Comparison of ENCODE assay signal across 25 cellular contexts in genomic region chr16:86231996-86232350, GRCh38.
"Had no signal": no experiment of that assay in that cellular context is flagged by ENCODE, and none has a peak within 500 bp of the region (broad histone marks: within the 10 kb centered on the region; RNA-seq: fewer than 3 reads in every experiment).

No MANE protein-coding gene starts in this region.

- H3K36me3 Mint-ChIP-seq: activated naive CD8-positive, alpha-beta T cell; brain had no signal

- H3K4me1 Mint-ChIP-seq: activated T-helper 17 cell treated with anti-CD3 and anti-CD28 coated beads, Interleukin-2, amount 50 U/mL, for 72 hours; brain had no signal

- ATAC-seq: activated T-helper 17 cell treated with anti-CD3 and anti-CD28 coated beads, Interleukin-2, amount 50 U/mL, for 72 hours; Panc1; WTC11 had no signal

- H3K4me3 Mint-ChIP-seq: activated naive CD4-positive, alpha-beta T cell treated with anti-CD3 and anti-CD28 coated beads for 36 hours; activated naive CD8-positive, alpha-beta T cell; activated T-helper 17 cell treated with anti-CD3 and anti-CD28 coated beads, Interleukin-2, amount 50 U/mL, for 72 hours; brain; T-helper 1 cell treated with Interleukin-12 subunit alpha and Interleukin-12 subunit beta and Interleukin-4 antibody, amounts not matched to agents 30 μg/mL and 1 μg/mL, for 36 hours; WTC11 had no signal

- H3K9me3 Mint-ChIP-seq: activated naive CD4-positive, alpha-beta T cell treated with anti-CD3 and anti-CD28 coated beads for 36 hours; activated T-helper 17 cell treated with anti-CD3 and anti-CD28 coated beads, Interleukin-2, amount 50 U/mL, for 72 hours; T-helper 1 cell treated with Interleukin-12 subunit alpha and Interleukin-12 subunit beta and Interleukin-4 antibody, amounts not matched to agents 30 μg/mL and 1 μg/mL, for 36 hours had no signal

- H3K27ac Mint-ChIP-seq: activated naive CD4-positive, alpha-beta T cell treated with anti-CD3 and anti-CD28 coated beads for 36 hours; activated naive CD8-positive, alpha-beta T cell; activated T-helper 17 cell treated with anti-CD3 and anti-CD28 coated beads, Interleukin-2, amount 50 U/mL, for 72 hours; brain; T-helper 1 cell treated with Interleukin-12 subunit alpha and Interleukin-12 subunit beta and Interleukin-4 antibody, amounts not matched to agents 30 μg/mL and 1 μg/mL, for 36 hours; WTC11 had no signal

- DNase-seq: activated CD4-positive, alpha-beta T cell treated with anti-CD3 and anti-CD28 coated beads for 48 hours; activated CD4-positive, alpha-beta T cell treated with anti-CD3 and anti-CD28 coated beads, Interleukin-2, amount 50 U/mL, for 48 hours; activated CD4-positive, CD25-positive, alpha-beta regulatory T cell treated with anti-CD3 and anti-CD28 coated beads, Interleukin-2, amount 50 U/mL, for 72 hours; activated gamma-delta T cell; activated naive CD4-positive, alpha-beta T cell treated with anti-CD3 and anti-CD28 coated beads for 36 hours; activated T-cell treated with anti-CD3 and anti-CD28 coated beads for 4 hours; activated T-cell treated with anti-CD3 and anti-CD28 coated beads, Interleukin-2, amount 50 U/mL, for 48 hours; KG1; NCI-H1092 treated with DMSO at 0.1 percent for 48 hours; NCI-H1417 treated with DMSO at 0.1 percent for 48 hours; NCI-H1694; NCI-H2029; NCI-H2107; NCI-H510A treated with DMSO at 0.1 percent for 48 hours; NCI-H69; NK-92 treated with Interleukin-12 subunit alpha and Interleukin-12 subunit beta, amount 100 ng/mL, for 24 hours; OCI-M1; RPMI8226; SHP77 had no signal
